In genomic region chr16:88023786-88024185, GRCh38 we compare ENCODE assay signal across 19 cellular contexts.
"Had no signal": no experiment of that assay in that cellular context is flagged by ENCODE, and none has a peak within 500 bp of the region (broad histone marks: within the 10 kb centered on the region; RNA-seq: fewer than 3 reads in every experiment).

No MANE protein-coding gene starts in this region.

- H3K27ac Mint-ChIP-seq: activated naive CD4-positive, alpha-beta T cell treated with anti-CD3 and anti-CD28 coated beads for 36 hours; activated naive CD8-positive, alpha-beta T cell treated with anti-CD3 and anti-CD28 coated beads, Interleukin-2, amount 10 ng/mL, durations not matched to agents 7 days and 5 days; dendritic cell treated with granulocyte-macrophage colony-stimulating factor and Interleukin-4, amounts not matched to agents 40 ng/mL and 50 ng/mL, for 4 days; type B pancreatic cell had no signal

- H3K36me3 ChIP-seq: WERI-Rb-1 had no signal

- DNase-seq: activated CD4-positive, alpha-beta T cell treated with anti-CD3 and anti-CD28 coated beads for 1 hour; activated CD4-positive, alpha-beta T cell treated with anti-CD3 and anti-CD28 coated beads, Interleukin-2, amount 50 U/mL, for 1 hour; activated effector memory CD4-positive, alpha-beta T cell treated with Interleukin-2 at 50 U/mL for 16 hours; activated naive CD4-positive, alpha-beta T cell treated with anti-CD3 and anti-CD28 coated beads for 36 hours; activated naive CD8-positive, alpha-beta T cell treated with anti-CD3 and anti-CD28 coated beads, Interleukin-2, amount 10 ng/mL, durations not matched to agents 7 days and 5 days; activated T-cell treated with anti-CD3 and anti-CD28 coated beads, Interleukin-2, amount 50 U/mL, for 1 hour; effector CD4-positive, alpha-beta T cell; kidney; natural killer cell; small intestine; stimulated activated CD4-positive, alpha-beta T cell treated with anti-CD3 and anti-CD28 coated beads, Interleukin-2, amount 100 ng/mL, for 24 hours; T-helper 1 cell had no signal

- H3K9ac ChIP-seq: parathyroid adenoma had no signal

- H3K36me3 Mint-ChIP-seq: natural killer cell had no signal

- H3K4me3 Mint-ChIP-seq: activated naive CD4-positive, alpha-beta T cell treated with anti-CD3 and anti-CD28 coated beads for 36 hours; activated naive CD8-positive, alpha-beta T cell treated with anti-CD3 and anti-CD28 coated beads, Interleukin-2, amount 10 ng/mL, durations not matched to agents 7 days and 5 days; dendritic cell treated with granulocyte-macrophage colony-stimulating factor and Interleukin-4, amounts not matched to agents 40 ng/mL and 50 ng/mL, for 4 days; natural killer cell; stimulated activated memory B cell treated with anti-CD40 and anti-IgM and Interleukin-4, amounts not matched to agents 10 μg/mL and 1 μg/mL and 100 μg/mL, for 72 hours; type B pancreatic cell had no signal

- H3K9me3 ChIP-seq: right lobe of liver, testis had no signal

- ATAC-seq: natural killer cell; stimulated activated memory B cell treated with anti-CD40 and anti-IgM and Interleukin-4, amounts not matched to agents 10 μg/mL and 1 μg/mL and 100 μg/mL, for 72 hours had no signal

- H3K4me1 Mint-ChIP-seq: activated naive CD8-positive, alpha-beta T cell treated with anti-CD3 and anti-CD28 coated beads, Interleukin-2, amount 10 ng/mL, durations not matched to agents 7 days and 5 days had no signal

- H3K27me3 ChIP-seq: right lobe of liver, testis had no signal

- H2AFZ ChIP-seq: parathyroid adenoma had no signal

- H3K9me3 Mint-ChIP-seq: activated naive CD4-positive, alpha-beta T cell treated with anti-CD3 and anti-CD28 coated beads for 36 hours; activated naive CD8-positive, alpha-beta T cell treated with anti-CD3 and anti-CD28 coated beads, Interleukin-2, amount 10 ng/mL, durations not matched to agents 7 days and 5 days; dendritic cell treated with granulocyte-macrophage colony-stimulating factor and Interleukin-4, amounts not matched to agents 40 ng/mL and 50 ng/mL, for 4 days; natural killer cell; stimulated activated memory B cell treated with anti-CD40 and anti-IgM and Interleukin-4, amounts not matched to agents 10 μg/mL and 1 μg/mL and 100 μg/mL, for 72 hours; type B pancreatic cell had no signal

- H3K4me3 ChIP-seq: right lobe of liver, testis had no signal

- H3K4me1 ChIP-seq: parathyroid adenoma, right lobe of liver, testis had no signal

- H3K27me3 Mint-ChIP-seq: activated naive CD8-positive, alpha-beta T cell treated with anti-CD3 and anti-CD28 coated beads, Interleukin-2, amount 10 ng/mL, durations not matched to agents 7 days and 5 days; dendritic cell treated with granulocyte-macrophage colony-stimulating factor and Interleukin-4, amounts not matched to agents 40 ng/mL and 50 ng/mL, for 4 days; stimulated activated memory B cell treated with anti-CD40 and anti-IgM and Interleukin-4, amounts not matched to agents 10 μg/mL and 1 μg/mL and 100 μg/mL, for 72 hours; type B pancreatic cell had no signal

- H3K27ac ChIP-seq: parathyroid adenoma, right lobe of liver, testis, WERI-Rb-1 had no signal
